Comparison of ENCODE assay signal across 24 cellular contexts in genomic region chr1:248140846-248141245, GRCh38. TPM values are rescaled to one million over a fixed set of nuclear protein-coding genes. Genes with fewer than 3 reads are reported as not detected.
DNase-seq lines count a peak whose midpoint lies in the region; ATAC-seq, FAIRE-seq and TF ChIP-seq lines count a peak whose summit lies in the region.
"Had no signal": no experiment of that assay in that cellular context is flagged by ENCODE, and none has a peak within 500 bp of the region (broad histone marks: within the 10 kb centered on the region; RNA-seq: fewer than 3 reads in every experiment).

No MANE protein-coding gene starts in this region.

- TF ChIP-seq CTCF in PC-3 (conservative IDR thresholded peaks at IDR 0.05; ENCODE audit: low read depth, low read length) (no peak), bronchial epithelial cell (IDR thresholded peaks at IDR 0.05; ENCODE audit: insufficient read depth, low read length, severe bottlenecking) (no peak)

- H3K4me3 ChIP-seq in PC-3 (ENCODE audit: low read length) (peak overlapping the region; percentile 38), SK-N-MC (peak overlapping the region; percentile 64), bronchial epithelial cell (ENCODE audit: low read depth, low read length) (no peak overlapping the region)
- H3K4me3 ChIP-seq: BLaER1, HAP-1 had no signal

- DNase-seq in HCEC 1CT, result peak; percentile 51
- peak; percentile 92 for DNase-seq in PC-3
- no peak for DNase-seq in SK-N-MC (ENCODE audit: low read depth, low spot score)
- peak; percentile 1 for DNase-seq in bronchial epithelial cell (ENCODE audit: low read depth)
- no peak for DNase-seq in LoVo (ENCODE audit: low spot score)
- no peak for DNase-seq in A172 (ENCODE audit: low spot score)
- DNase-seq: Caco-2; CD4-positive, CD25-positive, alpha-beta regulatory T cell; CD8-positive, alpha-beta T cell; DMS 273 treated with DMSO at 0.1 percent for 48 hours; DMS79; EL; GF-D8; GOT3 had no signal

- 0 out of 2 replicates have a peak overlapping the region, but pooled peaks have one; percentile 42 for H2AFZ ChIP-seq in PC-3 (ENCODE audit: low read length)

- peaks cover 45% of the 10 kb centered on the region for H3K4me1 ChIP-seq in PC-3 (ENCODE audit: insufficient read depth, low read length)
- H3K4me1 ChIP-seq: BLaER1, Caco-2, HAP-1 had no signal

- peak overlapping the region; percentile 85 for H3K27ac ChIP-seq in PC-3 (ENCODE audit: low read length)
- H3K27ac ChIP-seq in SK-N-MC, result peak overlapping the region; percentile 88
- H3K27ac ChIP-seq: BLaER1, C4-2B had no signal

- peak overlapping the region; percentile 73 for H3K4me2 ChIP-seq in PC-3 (ENCODE audit: low read length)
- H3K4me2 ChIP-seq: BLaER1 had no signal

- H3K27me3 ChIP-seq in PC-3 (ENCODE audit: low read length) (no peaks in the 10 kb centered on the region), bronchial epithelial cell (ENCODE audit: control insufficient read depth, insufficient read depth, low read length) (no peaks in the 10 kb centered on the region)
- H3K27me3 ChIP-seq: BLaER1 had no signal

- no peaks in the 10 kb centered on the region for H3K36me3 ChIP-seq in PC-3 (ENCODE audit: low read depth, low read length)
- H3K36me3 ChIP-seq in SK-N-MC (ENCODE audit: insufficient read depth, low read length), result no peaks in the 10 kb centered on the region
- H3K36me3 ChIP-seq in bronchial epithelial cell (ENCODE audit: control insufficient read depth, insufficient read depth, low read length), result no peaks in the 10 kb centered on the region
- H3K36me3 ChIP-seq: BLaER1, HAP-1 had no signal

- H3F3A ChIP-seq in PC-3 (ENCODE audit: low read length, unreplicated experiment), result peaks cover 7% of the 10 kb centered on the region

- H4K20me1 ChIP-seq in PC-3 (ENCODE audit: low read length), result no peaks in the 10 kb centered on the region
- H4K20me1 ChIP-seq: BLaER1 had no signal

- FAIRE-seq in bronchial epithelial cell (lab: Jason Lieb, UNC), result no peak
- FAIRE-seq: A204.1, GM12891, GM18507, H54 had no signal

- H3K9ac ChIP-seq in PC-3 (ENCODE audit: low read length) (peak overlapping the region; percentile 61), SK-N-MC (ENCODE audit: insufficient read length) (peak overlapping the region; percentile 55)
- H3K9ac ChIP-seq: BLaER1 had no signal

- H3K79me2 ChIP-seq in PC-3 (ENCODE audit: low read length), result no peaks in the 10 kb centered on the region

- no TSS peak for BruUV-seq in PC-3 (replicated peaks; lab: Mats Ljungman, UMichigan)

- POLR2A ChIA-PET in PC-3 (lab: Charles Lee; ENCODE audit: unreplicated experiment), result no interaction called here

- H3K9me3 ChIP-seq in PC-3 (ENCODE audit: low read length) (no peaks in the 10 kb centered on the region), SK-N-MC (ENCODE audit: low read depth, low read length) (no peaks in the 10 kb centered on the region)
- H3K9me3 ChIP-seq: BLaER1, Caco-2, HAP-1 had no signal

- no peaks in the 10 kb centered on the region for H3K9me2 ChIP-seq in PC-3 (replicated peaks; ENCODE audit: low read length)

- peak; percentile 90 for ATAC-seq in PC-3
- ATAC-seq in HG02870 (IDR thresholded peaks at IDR 0.05; ENCODE audit: unreplicated experiment), result no peak
- ATAC-seq: CD8-positive, alpha-beta T cell had no signal

- intact Hi-C loops in PC-3 (cut with micrococcal nuclease), result loop anchor here (1.0 to 5.0 kb wide), 3 partner anchors 18 to 84 kb away; no protein-coding TSS in a partner anchor

- CTCF ChIA-PET in PC-3 (lab: Charles Lee), result no interaction called here

RNA-seq across cellular contexts. Expression of gene OR2M5, which starts 4.1 kb away (rescaled TPM):
- total RNA-seq in PC-3 (2014; rRNA removed), result not detected in 2 replicates
- total RNA-seq in bronchial epithelial cell, result not detected in 2 replicates
- total RNA-seq in A172 (2014; rRNA removed; shearing (Covaris generic)), result not detected in 2 replicates
- total RNA-seq: B cell; Caco-2; CD4-positive, CD25-positive, alpha-beta regulatory T cell; CD8-positive, alpha-beta T cell; G401 had no signal

RNA-seq across cellular contexts. Expression of gene OR2M2, which starts 33.8 kb away (rescaled TPM):
- total RNA-seq in PC-3 (2014; rRNA removed) (not detected in 2 replicates), bronchial epithelial cell (not detected in 2 replicates)
- total RNA-seq in A172 (2014; rRNA removed; shearing (Covaris generic)), result 0.14 TPM in 1 of 2 replicates, not detected in the other
- total RNA-seq: B cell; Caco-2; CD4-positive, CD25-positive, alpha-beta regulatory T cell; CD8-positive, alpha-beta T cell; G401 had no signal

RNA-seq across cellular contexts. Expression of gene OR2L13, which starts 45.9 kb away (rescaled TPM):
- total RNA-seq in PC-3 (2014; rRNA removed) (not detected in 2 replicates), bronchial epithelial cell (not detected in 2 replicates)
- total RNA-seq in A172 (2014; rRNA removed; shearing (Covaris generic)), result not detected in 2 replicates
- total RNA-seq: B cell; Caco-2; CD4-positive, CD25-positive, alpha-beta regulatory T cell; CD8-positive, alpha-beta T cell; G401 had no signal

RNA-seq across cellular contexts. Expression of gene OR2M3, which starts 56.2 kb away (rescaled TPM):
- total RNA-seq in PC-3 (2014; rRNA removed) (not detected in 2 replicates), bronchial epithelial cell (under 0.01 TPM in 1 of 2 replicates, not detected in the other)
- total RNA-seq in A172 (2014; rRNA removed; shearing (Covaris generic)), result 0.12 and 0.19 TPM in 2 replicates
- total RNA-seq: B cell; Caco-2; CD4-positive, CD25-positive, alpha-beta regulatory T cell; CD8-positive, alpha-beta T cell; G401 had no signal

Comparison
In these comparisons a context has a peak if more than half of its experiments do, and no peak if none do; other contexts are left out.
1. DNase-seq: peak in HCEC 1CT (single experiment), PC-3 (single experiment) and bronchial epithelial cell (single experiment); none in SK-N-MC (single experiment), LoVo (single experiment) and A172 (single experiment).